6 cellular contexts compared by ENCODE assay signal in the genomic region with DNA sequence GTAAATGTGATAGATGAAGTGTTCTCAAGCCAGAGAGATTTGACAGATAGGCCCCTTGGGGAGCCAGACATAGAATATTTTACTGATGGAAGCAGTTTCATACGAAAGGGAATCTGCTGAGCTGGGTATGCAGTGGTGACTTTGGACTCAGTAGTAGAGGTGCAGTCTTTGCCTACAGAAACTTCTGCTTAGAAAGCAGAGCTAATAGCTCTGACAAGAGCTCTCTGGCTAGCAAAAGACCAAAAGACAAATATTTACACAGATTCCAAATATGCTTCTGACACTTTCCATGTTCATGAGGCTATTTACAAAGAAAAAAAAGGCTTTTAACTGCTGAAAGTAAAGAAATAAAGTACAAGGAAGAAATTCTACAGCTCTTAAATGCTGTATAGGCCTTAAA. TPM values are rescaled to one million over a fixed set of nuclear protein-coding genes. Genes with fewer than 3 reads are reported as not detected.
"Had no signal": no experiment of that assay in that cellular context is flagged by ENCODE, and none has a peak within 500 bp of the region (broad histone marks: within the 10 kb centered on the region; RNA-seq: fewer than 3 reads in every experiment).

No MANE protein-coding gene starts in this region.

RNA-seq across cellular contexts. Expression of a gene that starts 19.9 kb away (rescaled TPM):
- total RNA-seq: activated CD8-positive, alpha-beta memory T cell treated with anti-CD3 and anti-CD28 coated beads for 36 hours; activated T-cell treated with anti-CD3 and anti-CD28 coated beads, Interleukin-2, amount 50 U/mL, for 4 hours; ascending aorta; frontal cortex; mesenteric fat pad; T-helper 1 cell treated with Interleukin-12 subunit alpha and Interleukin-12 subunit beta and Interleukin-4 antibody, amounts not matched to agents 30 ng/mL and 1 ng/mL, for 36 hours had no signal
